ENCODE assay signal across 1 cellular context in the genomic region with DNA sequence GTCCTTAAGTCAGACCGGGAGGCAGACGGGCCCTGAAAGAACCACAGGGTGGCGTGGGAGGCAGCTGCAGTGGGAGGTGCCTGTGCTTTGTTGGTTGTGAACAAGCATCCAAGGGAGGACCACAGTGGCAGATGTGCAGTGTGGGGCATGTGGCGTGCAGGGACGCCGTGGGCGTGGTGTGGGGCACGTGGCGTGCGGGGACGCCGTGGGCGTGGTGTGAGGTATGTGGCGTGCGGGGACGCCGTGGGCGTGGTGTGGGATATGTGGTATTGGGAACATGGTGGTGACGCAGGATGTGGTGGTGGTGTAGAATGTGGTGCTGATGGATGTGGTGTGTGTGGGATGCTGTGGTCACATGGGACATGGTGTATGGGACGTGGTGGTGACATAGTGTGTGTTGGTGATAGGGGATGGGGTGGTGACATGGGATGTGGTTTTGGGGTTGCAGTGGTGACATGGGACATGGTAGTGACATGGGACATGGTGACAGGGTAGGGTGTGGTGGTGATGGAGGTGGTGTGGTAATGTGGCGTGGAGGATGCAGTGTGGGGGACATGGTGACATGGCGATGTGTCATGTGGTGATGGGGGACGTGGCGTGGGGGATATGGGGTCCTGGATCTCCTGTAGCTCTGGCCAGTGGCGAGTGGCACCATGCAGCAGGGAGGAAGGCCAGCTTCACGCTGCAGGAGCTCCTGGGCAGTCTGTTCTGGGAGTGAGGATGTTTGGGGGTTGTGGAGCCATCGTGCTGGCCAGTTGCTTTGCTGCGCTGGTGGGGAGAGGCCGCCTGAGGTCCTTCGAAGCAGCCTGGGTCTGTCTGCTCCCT.
TF ChIP-seq lines count a peak whose summit lies in the region.

No MANE protein-coding gene starts in this region.

TF ChIP-seq in H1, 55 proteins besides CTCF, POLR2A, EP300 and RAD21 (continued from another document):
- TF ChIP-seq GABPA (IDR thresholded peaks at IDR 0.05; ENCODE audit: borderline replicate concordance, insufficient read depth, low read length) (no peak), TEAD4 (IDR thresholded peaks at IDR 0.05; ENCODE audit: low read depth, low read length) (no peak), RBBP5 (IDR thresholded peaks at IDR 0.05; ENCODE audit: borderline replicate concordance, low read depth, low read length) (no peak)
